Comparison of ENCODE assay signal across 23 cellular contexts in the genomic region with DNA sequence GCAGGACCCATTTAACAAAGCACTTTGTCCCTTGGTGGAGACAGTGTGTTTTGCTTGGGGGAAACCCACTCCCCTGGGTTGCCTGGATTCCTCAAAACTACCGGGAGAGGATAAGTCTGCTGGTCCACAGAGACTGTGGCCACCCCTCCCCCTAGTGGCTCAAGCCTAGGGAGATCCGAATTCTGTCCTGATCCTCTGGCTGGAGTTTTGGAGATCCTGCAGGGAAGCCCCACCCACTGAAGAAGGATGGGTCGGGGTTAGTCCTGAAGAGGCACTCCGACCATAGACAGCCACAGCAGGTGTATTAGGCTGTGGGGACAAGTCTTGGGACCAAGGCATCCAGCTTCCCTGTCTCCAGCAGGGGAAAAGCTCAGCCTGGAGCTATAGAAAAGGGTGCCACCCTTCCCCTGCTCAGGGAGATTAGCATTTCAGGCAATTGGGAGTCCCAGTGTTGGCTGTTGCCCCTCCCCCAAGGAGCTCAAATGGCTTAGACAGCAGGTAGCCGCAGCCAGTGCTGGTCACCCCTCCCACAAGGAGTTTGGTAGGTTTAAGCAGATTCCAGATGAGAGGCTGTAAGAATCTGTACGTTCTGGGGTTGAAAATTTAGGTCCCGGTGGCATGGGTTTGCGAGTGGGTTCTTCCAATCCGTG.
"Had no signal": no experiment of that assay in that cellular context is flagged by ENCODE, and none has a peak within 500 bp of the region (broad histone marks: within the 10 kb centered on the region; RNA-seq: fewer than 3 reads in every experiment).

No MANE protein-coding gene starts in this region.

- H3K9me3 Mint-ChIP-seq: activated B cell treated with CpG ODN at 0.5 μM for 24 hours; activated CD4-positive, alpha-beta T cell treated with anti-CD3 and anti-CD28 coated beads, Interleukin-2, amount 10 ng/mL, durations not matched to agents 24 days and 14 days; activated T-helper 1 cell treated with anti-CD3 and anti-CD28 coated beads, Interleukin-12 subunit alpha, Interleukin-12 subunit beta, Interleukin-2, Interleukin-4 antibody, amounts not matched to agents 30 ng/mL and 10 ng/mL and 1 ng/mL, durations not matched to agents 14 hours and 24 hours and 36 hours had no signal

- H3K27ac ChIP-seq: breast epithelium, KMS-11, Peyer's patch, RWPE1 had no signal

- H3K4me1 Mint-ChIP-seq: activated B cell treated with CpG ODN at 0.5 μM for 24 hours; activated CD4-positive, alpha-beta T cell treated with anti-CD3 and anti-CD28 coated beads, Interleukin-2, amount 10 ng/mL, durations not matched to agents 24 days and 14 days; activated CD8-positive, alpha-beta memory T cell treated with anti-CD3 and anti-CD28 coated beads, Interleukin-2, amount 10 ng/mL, durations not matched to agents 7 days and 5 days; activated naive CD4-positive, alpha-beta T cell treated with anti-CD3 and anti-CD28 coated beads, Interleukin-2, amount 50 U/mL, for 24 hours had no signal

- H3K4me3 Mint-ChIP-seq: activated B cell treated with CpG ODN at 0.5 μM for 24 hours; activated CD4-positive, alpha-beta T cell treated with anti-CD3 and anti-CD28 coated beads, Interleukin-2, amount 10 ng/mL, durations not matched to agents 24 days and 14 days; activated CD8-positive, alpha-beta memory T cell treated with anti-CD3 and anti-CD28 coated beads, Interleukin-2, amount 10 ng/mL, durations not matched to agents 7 days and 5 days; activated naive CD4-positive, alpha-beta T cell treated with anti-CD3 and anti-CD28 coated beads, Interleukin-2, amount 50 U/mL, for 24 hours; activated T-cell treated with anti-CD3 and anti-CD28 coated beads, Interleukin-2, amount 50 U/mL, for 24 hours; activated T-helper 1 cell treated with anti-CD3 and anti-CD28 coated beads, Interleukin-12 subunit alpha, Interleukin-12 subunit beta, Interleukin-2, Interleukin-4 antibody, amounts not matched to agents 30 ng/mL and 10 ng/mL and 1 ng/mL, durations not matched to agents 14 hours and 24 hours and 36 hours; T-helper 1 cell treated with Interleukin-12 subunit alpha and Interleukin-12 subunit beta and Interleukin-4 antibody, amounts not matched to agents 30 μg/mL and 1 μg/mL, for 36 hours had no signal

- H3K9ac ChIP-seq: KMS-11 had no signal

- H3K27me3 Mint-ChIP-seq: activated B cell treated with CpG ODN at 0.5 μM for 24 hours; activated CD4-positive, alpha-beta T cell treated with anti-CD3 and anti-CD28 coated beads, Interleukin-2, amount 10 ng/mL, durations not matched to agents 24 days and 14 days; activated CD8-positive, alpha-beta memory T cell treated with anti-CD3 and anti-CD28 coated beads, Interleukin-2, amount 10 ng/mL, durations not matched to agents 7 days and 5 days; activated naive CD4-positive, alpha-beta T cell treated with anti-CD3 and anti-CD28 coated beads, Interleukin-2, amount 50 U/mL, for 24 hours; activated T-cell treated with anti-CD3 and anti-CD28 coated beads, Interleukin-2, amount 50 U/mL, for 24 hours had no signal

- H3K27me3 ChIP-seq: breast epithelium, Peyer's patch had no signal

- H3K9me3 ChIP-seq: breast epithelium, Peyer's patch had no signal

- H3K27ac Mint-ChIP-seq: activated B cell treated with CpG ODN at 0.5 μM for 24 hours; activated CD4-positive, alpha-beta T cell treated with anti-CD3 and anti-CD28 coated beads, Interleukin-2, amount 10 ng/mL, durations not matched to agents 24 days and 14 days; activated CD8-positive, alpha-beta memory T cell treated with anti-CD3 and anti-CD28 coated beads, Interleukin-2, amount 10 ng/mL, durations not matched to agents 7 days and 5 days; activated naive CD4-positive, alpha-beta T cell treated with anti-CD3 and anti-CD28 coated beads, Interleukin-2, amount 50 U/mL, for 24 hours; activated T-cell treated with anti-CD3 and anti-CD28 coated beads, Interleukin-2, amount 50 U/mL, for 24 hours; activated T-helper 1 cell treated with anti-CD3 and anti-CD28 coated beads, Interleukin-12 subunit alpha, Interleukin-12 subunit beta, Interleukin-2, Interleukin-4 antibody, amounts not matched to agents 30 ng/mL and 10 ng/mL and 1 ng/mL, durations not matched to agents 14 hours and 24 hours and 36 hours; T-helper 1 cell treated with Interleukin-12 subunit alpha and Interleukin-12 subunit beta and Interleukin-4 antibody, amounts not matched to agents 30 μg/mL and 1 μg/mL, for 36 hours had no signal

- H3K36me3 Mint-ChIP-seq: activated CD8-positive, alpha-beta memory T cell treated with anti-CD3 and anti-CD28 coated beads, Interleukin-2, amount 10 ng/mL, durations not matched to agents 7 days and 5 days; activated naive CD4-positive, alpha-beta T cell treated with anti-CD3 and anti-CD28 coated beads, Interleukin-2, amount 50 U/mL, for 24 hours had no signal

- ATAC-seq: activated CD8-positive, alpha-beta memory T cell treated with anti-CD3 and anti-CD28 coated beads, Interleukin-2, amount 10 ng/mL, durations not matched to agents 7 days and 5 days had no signal

- DNase-seq: activated B cell treated with CpG ODN at 0.5 μM for 24 hours; activated CD4-positive, alpha-beta T cell treated with anti-CD3 and anti-CD28 coated beads for 1 hour; activated CD4-positive, alpha-beta T cell treated with anti-CD3 and anti-CD28 coated beads, Interleukin-2, amount 10 ng/mL, durations not matched to agents 24 days and 14 days; activated CD4-positive, alpha-beta T cell treated with anti-CD3 and anti-CD28 coated beads, Interleukin-2, amount 50 U/mL, for 48 hours; activated CD8-positive, alpha-beta memory T cell treated with anti-CD3 and anti-CD28 coated beads, Interleukin-2, amount 10 ng/mL, durations not matched to agents 7 days and 5 days; activated effector memory CD4-positive, alpha-beta T cell treated with Interleukin-2 at 50 U/mL for 16 hours; activated naive CD4-positive, alpha-beta T cell; activated T-cell treated with anti-CD3 and anti-CD28 coated beads, Interleukin-2, amount 50 U/mL, for 24 hours; caudate nucleus; NCI-H1092; NCI-H1417; NCI-H1694; NCI-H2029 treated with DMSO at 0.1 percent for 48 hours; NCI-H446; NCI-H524; Peyer's patch; SHP77 treated with DMSO at 0.1 percent for 48 hours had no signal

- H3K4me1 ChIP-seq: breast epithelium, Peyer's patch had no signal

- H3K4me2 ChIP-seq: KMS-11 had no signal
